32 cellular contexts compared by ENCODE assay signal in the genomic region with DNA sequence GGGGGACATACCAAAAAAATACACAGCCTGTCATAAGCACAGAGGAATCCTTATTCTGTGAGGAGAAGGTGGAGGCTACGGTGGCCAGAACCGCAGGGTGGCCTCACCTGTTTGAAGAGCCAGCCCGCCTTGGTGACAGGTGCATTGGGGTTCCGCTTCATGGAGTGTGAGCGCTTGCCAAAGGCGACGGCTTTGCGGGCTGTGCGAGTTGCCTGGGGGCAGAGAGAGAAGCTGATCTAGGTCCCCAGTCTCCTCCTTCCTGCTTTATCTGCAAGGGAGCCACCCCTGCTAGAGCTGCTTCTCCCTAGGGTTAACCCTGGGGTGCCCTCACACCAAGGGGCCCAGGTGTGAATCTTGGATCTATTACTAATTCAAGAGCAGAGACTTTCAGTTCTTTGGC. TPM values are rescaled to one million over a fixed set of nuclear protein-coding genes. Genes with fewer than 3 reads are reported as not detected.
A peak's percentile ranks its signal among the peaks of the same experiment; 100 is the strongest.
DNase-seq lines count a peak whose midpoint lies in the region; ATAC-seq and TF ChIP-seq lines count a peak whose summit lies in the region.
"Had no signal": no experiment of that assay in that cellular context is flagged by ENCODE, and none has a peak within 500 bp of the region (broad histone marks: within the 10 kb centered on the region; RNA-seq: fewer than 3 reads in every experiment).

No MANE protein-coding gene starts in this region.

- H3K4me3 ChIP-seq in mucosa of stomach (ENCODE audit: low read length) (no peak overlapping the region), Peyer's patch (no peak overlapping the region)
- H3K4me3 ChIP-seq: heart left ventricle, skin epidermis, testis had no signal

- no peak overlapping the region for H3K27ac ChIP-seq in Peyer's patch
- H3K27ac ChIP-seq: brain microvascular endothelial cell, heart left ventricle, skin epidermis, testis had no signal

- no peak for TF ChIP-seq CTCF in Peyer's patch (IDR thresholded peaks at IDR 0.05)

- peak overlapping the region; percentile 11 for H3K9ac ChIP-seq in mucosa of stomach (ENCODE audit: low read length)
- H3K9ac ChIP-seq: SK-N-SH had no signal

- TF ChIP-seq POLR2A in Peyer's patch (IDR thresholded peaks at IDR 0.05): no peak

- H3K9me3 ChIP-seq in mucosa of stomach (ENCODE audit: control insufficient read depth, low read length) (no peaks in the 10 kb centered on the region), Peyer's patch (no peaks in the 10 kb centered on the region)
- H3K9me3 ChIP-seq: heart left ventricle, SK-N-SH, testis had no signal

- H3K27me3 ChIP-seq in mucosa of stomach (ENCODE audit: control insufficient read depth, insufficient read depth, low read length): no peaks in the 10 kb centered on the region
- no peaks in the 10 kb centered on the region for H3K27me3 ChIP-seq in Peyer's patch
- H3K27me3 ChIP-seq: heart left ventricle, testis had no signal

- H3K4me1 ChIP-seq in mucosa of stomach (ENCODE audit: control insufficient read depth, insufficient read depth, low read length) (peaks cover 64% of the 10 kb centered on the region), Peyer's patch (peaks cover 0 to 36% (median 3%) of the 10 kb centered on the region in 4 donors)

- ATAC-seq in HG03196 (IDR thresholded peaks at IDR 0.05; ENCODE audit: unreplicated experiment) (no peak), GM18498 (IDR thresholded peaks at IDR 0.05; ENCODE audit: unreplicated experiment) (no peak)
- ATAC-seq: heart left ventricle; naive thymus-derived CD4-positive, alpha-beta T cell; stimulated activated effector memory CD8-positive, alpha-beta T cell treated with anti-CD3 and anti-CD28 coated beads, Interleukin-12 subunit alpha, Interleukin-12 subunit beta, amount 100 ng/mL, for 72 hours had no signal

- H3K36me3 ChIP-seq in mucosa of stomach (ENCODE audit: control insufficient read depth, insufficient read depth, low read length): peaks cover 29% of the 10 kb centered on the region
- peaks cover 0 to 64% (median 0%) of the 10 kb centered on the region in 3 donors for H3K36me3 ChIP-seq in Peyer's patch
- H3K36me3 ChIP-seq: brain microvascular endothelial cell had no signal

- DNase-seq in COR-L47 (lab: John Stamatoyannopoulos, UW): peak; percentile 33
- peak; percentile 10 for DNase-seq in NCI-H1105 (lab: John Stamatoyannopoulos, UW)
- peak; percentile 35 for DNase-seq in NCI-H69 (lab: John Stamatoyannopoulos, UW)
- DNase-seq in D341Med (ENCODE audit: low spot score): no peak
- DNase-seq in Peyer's patch: no peak
- DNase-seq: ACHN; activated CD8-positive, alpha-beta memory T cell treated with anti-CD3 and anti-CD28 coated beads for 24 hours; activated naive CD4-positive, alpha-beta T cell; activated T-cell treated with anti-CD3 and anti-CD28 coated beads, Interleukin-2, amount 50 U/mL, for 1 hour; brain microvascular endothelial cell; Calu3; effector CD8-positive, alpha-beta T cell; erythroblast; GOT3; heart left ventricle; KBM-7; mesendoderm; MM.1S; naive thymus-derived CD4-positive, alpha-beta T cell; NCI-H2171; NCI-H524 treated with DMSO at 0.1 percent for 48 hours; occipital lobe; SK-N-SH; stimulated activated CD4-positive, alpha-beta T cell treated with anti-CD3 and anti-CD28 coated beads, Interleukin-2, amount 100 ng/mL, for 48 hours; T-helper 2 cell; testis had no signal

RNA-seq across cellular contexts. Expression of gene GOLT1A, which starts 54.3 kb away (rescaled TPM):
- total RNA-seq in Peyer's patch: 100 to 1,000 TPM in 1 of 4 donors, 10 to 100 TPM in 3; 11.6 to 101 (median 69.1) TPM
- total RNA-seq: fibroblast of villous mesenchyme; naive thymus-derived CD4-positive, alpha-beta T cell; occipital lobe had no signal

Comparison
In these comparisons a context has a peak if more than half of its experiments do, and no peak if none do; other contexts are left out.
1. DNase-seq: peak in COR-L47 (single experiment), NCI-H1105 (single experiment) and NCI-H69 (single experiment); none in D341Med (single experiment) and Peyer's patch (0 of 3).